Comparison of ENCODE assay signal across 8 cellular contexts in genomic region chr1:40711465-40712404, GRCh38. TPM values are rescaled to one million over a fixed set of nuclear protein-coding genes. Genes with fewer than 3 reads are reported as not detected.
DNase-seq lines count a peak whose midpoint lies in the region; ATAC-seq and TF ChIP-seq lines count a peak whose summit lies in the region.

No MANE protein-coding gene starts in this region.

- DNase-seq in EH (ENCODE audit: low read depth) (peak; percentile 68), NCI-H2029 (lab: John Stamatoyannopoulos, UW) (peak; percentile 72), caudate nucleus (lab: John Stamatoyannopoulos, UW) (peak in 1 of 61 donors; percentile 2), medulla oblongata (ENCODE audit: extremely low spot score) (peak; percentile 21), vagina (ENCODE audit: extremely low spot score in 2 of 2) (no peak)
- DNase-seq in activated CD8-positive, alpha-beta memory T cell treated with anti-CD3 and anti-CD28 coated beads, Interleukin-2, amount 50 U/mL, for 48 hours: no peak

- TF ChIP-seq POLR2A in vagina (IDR thresholded peaks at IDR 0.05): no peak

- H3K27ac ChIP-seq in caudate nucleus (ENCODE audit: low read depth, low read length) (peak overlapping the region; percentile 18), vagina (peak overlapping the region; percentile 64)

- H3K9me3 ChIP-seq in vagina: no peaks in the 10 kb centered on the region

- intact Hi-C loops in vagina (cut with DNase I): no loop called here

- no peaks in the 10 kb centered on the region for H3K36me3 ChIP-seq in vagina

- H3K4me3 ChIP-seq in vagina: no peak overlapping the region

- H3K27me3 ChIP-seq in vagina: no peaks in the 10 kb centered on the region

- no peak for ATAC-seq in GM21515 (IDR thresholded peaks at IDR 0.05; ENCODE audit: unreplicated experiment)
- no peak for ATAC-seq in GM21786 (IDR thresholded peaks at IDR 0.05; ENCODE audit: unreplicated experiment)

- TF ChIP-seq CTCF in vagina (IDR thresholded peaks at IDR 0.05): no peak

- peaks cover 61% of the 10 kb centered on the region for H3K4me1 ChIP-seq in vagina

RNA-seq across cellular contexts. Expression of gene NFYC, which starts 20.2 kb away (rescaled TPM):
- 61.6 TPM for total RNA-seq in vagina

RNA-seq across cellular contexts. Expression of gene RIMS3, which starts 46.3 kb away (rescaled TPM):
- 4.7 TPM for total RNA-seq in vagina

Comparison
In these comparisons a context has a peak if more than half of its experiments do, and no peak if none do; other contexts are left out.
1. DNase-seq: peak in EH (single experiment), NCI-H2029 (single experiment) and medulla oblongata (single experiment); none in vagina (0 of 2) and activated CD8-positive, alpha-beta memory T cell treated with anti-CD3 and anti-CD28 coated beads, Interleukin-2, amount 50 U/mL, for 48 hours (single experiment).